In genomic region chr1:27883536-27884181, GRCh38 we compare ENCODE assay signal across 11 cellular contexts. TPM values are rescaled to one million over a fixed set of nuclear protein-coding genes. Genes with fewer than 3 reads are reported as not detected.
DNase-seq lines count a peak whose midpoint lies in the region; ATAC-seq, FAIRE-seq and TF ChIP-seq lines count a peak whose summit lies in the region.
"Had no signal": no experiment of that assay in that cellular context is flagged by ENCODE, and none has a peak within 500 bp of the region (broad histone marks: within the 10 kb centered on the region; RNA-seq: fewer than 3 reads in every experiment).

No MANE protein-coding gene starts in this region.

- TF ChIP-seq CTCF in liver (IDR thresholded peaks at IDR 0.05; ENCODE audit: low read depth, low read length, missing input control): no peak
- TF ChIP-seq CTCF in HepG2 (CRISPR knock-in tag; IDR thresholded peaks at IDR 0.05): no peak
- TF ChIP-seq CTCF in foreskin fibroblast (IDR thresholded peaks at IDR 0.05; ENCODE audit: low read depth, low read length): no peak
- TF ChIP-seq CTCF in BE2C (IDR thresholded peaks at IDR 0.05; ENCODE audit: low read depth, low read length): no peak

- no peak overlapping the region for H2BK15ac ChIP-seq in mesendoderm (replicated peaks; ENCODE audit: low read depth)

- intact Hi-C loops in HepG2 (cut with micrococcal nuclease; ENCODE audit: unreplicated experiment): no loop called here

- in situ Hi-C loops in HepG2 (cut with HindIII; ENCODE audit: extremely low pct_ligation_motif_present, low pct_unique_long_range_greater_than_20kb): no loop called here

- H3K36me3 ChIP-seq in liver (ENCODE audit: control insufficient read depth in 4 of 4, insufficient read depth in 3 of 4, low read depth in 1 of 4, low read length in 3 of 4): peaks cover 0 to 2% (median under 1%) of the 10 kb centered on the region in 4 donors
- H3K36me3 ChIP-seq in HepG2 (replicated peaks in 1 of 2; ENCODE audit: control insufficient read depth in 1 of 2, insufficient read depth in 2 of 2, low read length in 2 of 2): peaks cover 0 to 2% of the 10 kb centered on the region in 2 experiments; a peak in 1 of 5 replicates
- no peaks in the 10 kb centered on the region for H3K36me3 ChIP-seq in mesendoderm (ENCODE audit: control insufficient read depth, insufficient read depth, low read length)
- no peaks in the 10 kb centered on the region for H3K36me3 ChIP-seq in BE2C

- no peaks in the 10 kb centered on the region for H3K9me3 Mint-ChIP-seq in immature natural killer cell

- TF ChIP-seq RAD21 in liver (IDR thresholded peaks at IDR 0.05): no peak
- TF ChIP-seq RAD21 in HepG2 (CRISPR knock-in tag; IDR thresholded peaks at IDR 0.05): no peak

- H3K9ac ChIP-seq in liver (ENCODE audit: low read depth in 1 of 2, low read length in 2 of 2) (no peak overlapping the region), HepG2 (ENCODE audit: insufficient read depth, low read depth, low read length) (no peak overlapping the region), mesendoderm (ENCODE audit: low read length) (no peak overlapping the region)

- no peak for FAIRE-seq in HepG2 (lab: Jason Lieb, UNC)
- FAIRE-seq: urothelium cell line had no signal

- no peaks in the 10 kb centered on the region for H3K9me3 ChIP-seq in liver (ENCODE audit: control insufficient read depth in 4 of 4, low read length in 3 of 4)
- H3K9me3 ChIP-seq in HepG2 (ENCODE audit: low read length): no peaks in the 10 kb centered on the region
- no peaks in the 10 kb centered on the region for H3K9me3 ChIP-seq in BE2C

- H4K20me1 ChIP-seq in HepG2 (ENCODE audit: insufficient read depth, low read length): no peaks in the 10 kb centered on the region

- DNase-seq in HepG2 (ENCODE audit: low spot score) (no peak), immature natural killer cell (peak; percentile 65 to 77 (median 71)), mesendoderm (no peak), foreskin fibroblast (no peak), hippocampal formation (lab: John Stamatoyannopoulos, UW) (no peak), BE2C (no peak)
- DNase-seq: stimulated activated CD4-positive, alpha-beta T cell treated with anti-CD3 and anti-CD28 coated beads, Interleukin-15, amount 100 ng/mL, for 24 hours had no signal

- no peak overlapping the region for H3K23ac ChIP-seq in mesendoderm (ENCODE audit: low read length)

- H3K18ac ChIP-seq in mesendoderm (ENCODE audit: low read length): no peak overlapping the region

- H3K27ac ChIP-seq in liver (ENCODE audit: low read depth in 1 of 2, low read length in 2 of 2) (peak overlapping the region; percentile 70 to 89), HepG2 (ENCODE audit: extremely low read length, insufficient read depth, low read length) (no peak overlapping the region), mesendoderm (ENCODE audit: low read depth, low read length) (no peak overlapping the region)

- no peak overlapping the region for H2AK5ac ChIP-seq in mesendoderm (ENCODE audit: low read length)

- H3K27ac Mint-ChIP-seq in immature natural killer cell: peak overlapping the region; percentile 93 to 99 (median 98)

- no peak overlapping the region for H3K56ac ChIP-seq in mesendoderm (ENCODE audit: low read length)

- H3K4me3 ChIP-seq in liver (ENCODE audit: low read depth in 1 of 3, low read length in 3 of 3) (no peak overlapping the region), HepG2 (replicated peaks in 1 of 3; ENCODE audit: insufficient read depth in 1 of 3, low read depth in 2 of 3, low read length in 3 of 3) (no peak overlapping the region), mesendoderm (ENCODE audit: low read length) (no peak overlapping the region), foreskin fibroblast (ENCODE audit: low read depth in 1 of 2, low read length in 2 of 2) (no peak overlapping the region), BE2C (ENCODE audit: low read depth, low read length) (no peak overlapping the region)
- H3K4me3 ChIP-seq: lung had no signal

- no peaks in the 10 kb centered on the region for H3K27me3 ChIP-seq in liver (ENCODE audit: control insufficient read depth in 4 of 4, insufficient read depth in 4 of 4, low read length in 3 of 4)
- no peaks in the 10 kb centered on the region for H3K27me3 ChIP-seq in HepG2 (ENCODE audit: control insufficient read depth in 1 of 2, insufficient read depth in 2 of 2, low read length in 2 of 2)
- H3K27me3 ChIP-seq in mesendoderm (ENCODE audit: insufficient read depth, low read length, poor library complexity): no peaks in the 10 kb centered on the region
- no peaks in the 10 kb centered on the region for H3K27me3 ChIP-seq in BE2C

- TF ChIP-seq POLR2A in HepG2 (IDR thresholded peaks at IDR 0.05; ENCODE audit: insufficient read depth in 1 of 2, low read depth in 2 of 2, low read length in 2 of 2): no peak

- H3K4me1 Mint-ChIP-seq in immature natural killer cell: peaks cover 64 to 74% of the 10 kb centered on the region in 2 donors

- no TSS peak for BruUV-seq in HepG2 (replicated peaks; lab: Mats Ljungman, UMichigan)

- H3K4me2 ChIP-seq in HepG2 (ENCODE audit: low read depth, low read length) (no peak overlapping the region), mesendoderm (ENCODE audit: low read length) (no peak overlapping the region)

- no peak for ATAC-seq in HepG2
- ATAC-seq in HG03558 (IDR thresholded peaks at IDR 0.05; ENCODE audit: extremely low read depth, unreplicated experiment): peak; percentile 12

- H2BK120ac ChIP-seq in mesendoderm (ENCODE audit: low read depth, low read length): no peak overlapping the region

- no peak overlapping the region for H4K8ac ChIP-seq in mesendoderm (ENCODE audit: low read depth, low read length)

- H3K27me3 Mint-ChIP-seq in immature natural killer cell (ENCODE audit: low read depth in 3 of 3): peaks cover 5 to 40% (median 37%) of the 10 kb centered on the region in 3 donors

- peak overlapping the region; percentile 71 to 91 (median 87) for H3K4me3 Mint-ChIP-seq in immature natural killer cell

- WGBS in liver: 93% methylated on average over 19 of the region's 19 CpGs
- 91% methylated on average over 17 of the region's 19 CpGs for WGBS in HepG2 (ENCODE audit: low lambda C conversion rate)
- WGBS in mesendoderm (ENCODE audit: extremely low coverage, insufficient coverage, low lambda C conversion rate): no CpG with 5 or more reads among the region's 19 CpGs

- H3K36me3 Mint-ChIP-seq in immature natural killer cell: peaks cover 35 to 52% (median 43%) of the 10 kb centered on the region in 3 donors

- POLR2A ChIA-PET in HepG2 (lab: Yijun Ruan, JAX): no interaction called here

- no peak for TF ChIP-seq EP300 in HepG2 (IDR thresholded peaks at IDR 0.05; ENCODE audit: low read depth in 2 of 2, low read length in 2 of 2)
- no peak for TF ChIP-seq EP300 in HepG2 (CRISPR knock-in tag; IDR thresholded peaks at IDR 0.05; ENCODE audit: borderline replicate concordance)

- no peaks in the 10 kb centered on the region for H3K79me2 ChIP-seq in HepG2 (ENCODE audit: insufficient read depth, low read length)
- no peaks in the 10 kb centered on the region for H3K79me2 ChIP-seq in mesendoderm (ENCODE audit: control insufficient read depth, insufficient read depth, low read length)

- no peak overlapping the region for H4K5ac ChIP-seq in mesendoderm (ENCODE audit: low read length)

- no peak overlapping the region for H2BK5ac ChIP-seq in mesendoderm (ENCODE audit: low read length)

- H3K4me1 ChIP-seq in liver (ENCODE audit: control insufficient read depth in 4 of 4, insufficient read depth in 4 of 4, low read length in 3 of 4): peaks cover 0 to 4% (median 0%) of the 10 kb centered on the region in 4 donors
- H3K4me1 ChIP-seq in HepG2 (ENCODE audit: insufficient read depth, low read length): peaks cover 11% of the 10 kb centered on the region
- H3K4me1 ChIP-seq in mesendoderm (ENCODE audit: control insufficient read depth, low read depth, low read length): no peaks in the 10 kb centered on the region
- H3K4me1 ChIP-seq in BE2C: no peaks in the 10 kb centered on the region

- H3K79me1 ChIP-seq in mesendoderm (ENCODE audit: low read length): no peaks in the 10 kb centered on the region

- no peak overlapping the region for H3K4ac ChIP-seq in mesendoderm (ENCODE audit: low read depth, low read length)

- no peak overlapping the region for H2AFZ ChIP-seq in HepG2 (ENCODE audit: low read length)

- CTCF ChIA-PET in HepG2 (lab: Yijun Ruan, JAX; ENCODE audit: low intra/inter-chr PET ratio, low total read pairs): no interaction called here

RNA-seq across cellular contexts. Expression of gene THEMIS2, which starts 11.3 kb away (rescaled TPM):
- total RNA-seq in liver (10 to 100 TPM; 15.4 to 17.7 TPM), HepG2 (2016; rRNA removed; fragmentation: Illumina TruSeq; extraction: Trizol) (0.38 and 0.46 TPM in 2 replicates)
- polyA plus RNA-seq in liver (1 to 10 TPM; 4.9 to 6.1 TPM), HepG2 (2011; rRNA removed) (1.2 and 1.5 TPM in 2 replicates), immature natural killer cell (100 to 1,000 TPM in 2 of 3 donors, 10 to 100 TPM in 1; 93.2 to 146 (median 101) TPM)
- not detected in 2 replicates for total RNA-seq in HepG2 (2016; cell fraction: cytosol; rRNA removed; fragmentation: Illumina TruSeq; extraction: Trizol; ENCODE audit: low read depth)
- total RNA-seq in HepG2 (2016; cell fraction: insoluble cytoplasmic fraction; rRNA removed; fragmentation: Illumina TruSeq; extraction: Trizol): 0.52 and 0.74 TPM in 2 replicates
- total RNA-seq in HepG2 (2016; cell fraction: membrane; rRNA removed; fragmentation: Illumina TruSeq; extraction: Trizol): 0.28 and 0.31 TPM in 2 replicates
- total RNA-seq in HepG2 (2016; cell fraction: nucleus; rRNA removed; fragmentation: Illumina TruSeq; extraction: Trizol): 0.25 and 0.43 TPM in 2 replicates
- 0.77 and 0.78 TPM in 2 replicates for polyA plus RNA-seq in HepG2 (2011; cell fraction: cytosol; rRNA removed)
- 1.5 and 1.7 TPM in 2 replicates for polyA plus RNA-seq in HepG2 (2011; cell fraction: nucleus; rRNA removed)
- polyA plus RNA-seq in HepG2 (2012): 0.43 and 0.49 TPM in 2 replicates
- polyA plus RNA-seq in HepG2 (2016; cell fraction: cytosol; fragmentation: Illumina TruSeq; extraction: Trizol; ENCODE audit: low read depth): 0.17 and 0.21 TPM in 2 replicates
- 0.22 and 0.42 TPM in 2 replicates for polyA plus RNA-seq in HepG2 (2016; cell fraction: insoluble cytoplasmic fraction; fragmentation: Illumina TruSeq; extraction: Trizol; ENCODE audit: low read depth)
- polyA plus RNA-seq in HepG2 (2016; cell fraction: membrane; fragmentation: Illumina TruSeq; extraction: Trizol; ENCODE audit: low read depth): not detected in 2 replicates
- 0.95 and 2.0 TPM in 2 replicates for polyA plus RNA-seq in HepG2 (2016; cell fraction: nucleus; fragmentation: Illumina TruSeq; extraction: Trizol; ENCODE audit: insufficient read depth, low read depth)
- polyA minus RNA-seq in HepG2 (2011; rRNA and poly(A)+ RNA removed; ENCODE audit: low replicate concordance): 1.1 and 4.7 TPM in 2 replicates
- polyA minus RNA-seq in HepG2 (2011; cell fraction: cytosol; rRNA and poly(A)+ RNA removed): 0.89 and 1.1 TPM in 2 replicates
- polyA minus RNA-seq in HepG2 (2011; cell fraction: nucleus; rRNA and poly(A)+ RNA removed): 1.4 and 2.4 TPM in 2 replicates
- 3.9 TPM for polyA plus RNA-seq in mesendoderm (2013, experiment 1 of 2)
- polyA plus RNA-seq in mesendoderm (2013, experiment 2 of 2): 4.1 TPM
- 2.0 TPM for polyA plus RNA-seq in BE2C (2012; ENCODE audit: insufficient read depth, insufficient read length, low read depth)

RNA-seq across cellular contexts. Expression of gene RPA2, which starts 30.7 kb away (rescaled TPM):
- 10 to 100 TPM; 10.6 to 40.4 TPM for total RNA-seq in liver
- polyA plus RNA-seq in liver: 10 to 100 TPM in 1 of 2 donors, 1 to 10 TPM in 1; 8.7 to 13.9 TPM
- total RNA-seq in HepG2 (2016; rRNA removed; fragmentation: Illumina TruSeq; extraction: Trizol): 43.4 and 60.0 TPM in 2 replicates
- total RNA-seq in HepG2 (2016; cell fraction: cytosol; rRNA removed; fragmentation: Illumina TruSeq; extraction: Trizol; ENCODE audit: low read depth): 10.3 and 13.5 TPM in 2 replicates
- 41.1 and 61.2 TPM in 2 replicates for total RNA-seq in HepG2 (2016; cell fraction: insoluble cytoplasmic fraction; rRNA removed; fragmentation: Illumina TruSeq; extraction: Trizol)
- total RNA-seq in HepG2 (2016; cell fraction: membrane; rRNA removed; fragmentation: Illumina TruSeq; extraction: Trizol): 19.9 and 22.1 TPM in 2 replicates
- total RNA-seq in HepG2 (2016; cell fraction: nucleus; rRNA removed; fragmentation: Illumina TruSeq; extraction: Trizol): 14.7 and 16.3 TPM in 2 replicates
- 19.0 and 21.4 TPM in 2 replicates for polyA plus RNA-seq in HepG2 (2011; rRNA removed)
- 13.6 and 14.6 TPM in 2 replicates for polyA plus RNA-seq in HepG2 (2011; cell fraction: cytosol; rRNA removed)
- 5.7 and 8.3 TPM in 2 replicates for polyA plus RNA-seq in HepG2 (2011; cell fraction: nucleus; rRNA removed)
- polyA plus RNA-seq in HepG2 (2012): 13.4 and 17.0 TPM in 2 replicates
- 9.1 and 10.3 TPM in 2 replicates for polyA plus RNA-seq in HepG2 (2016; cell fraction: cytosol; fragmentation: Illumina TruSeq; extraction: Trizol; ENCODE audit: low read depth)
- 54.6 and 55.8 TPM in 2 replicates for polyA plus RNA-seq in HepG2 (2016; cell fraction: insoluble cytoplasmic fraction; fragmentation: Illumina TruSeq; extraction: Trizol; ENCODE audit: low read depth)
- polyA plus RNA-seq in HepG2 (2016; cell fraction: membrane; fragmentation: Illumina TruSeq; extraction: Trizol; ENCODE audit: low read depth): 13.0 and 14.5 TPM in 2 replicates
- polyA plus RNA-seq in HepG2 (2016; cell fraction: nucleus; fragmentation: Illumina TruSeq; extraction: Trizol; ENCODE audit: insufficient read depth, low read depth): 20.7 and 24.5 TPM in 2 replicates
- 10.2 and 36.1 TPM in 2 replicates for polyA minus RNA-seq in HepG2 (2011; rRNA and poly(A)+ RNA removed; ENCODE audit: low replicate concordance)
- polyA minus RNA-seq in HepG2 (2011; cell fraction: cytosol; rRNA and poly(A)+ RNA removed): 7.2 and 9.5 TPM in 2 replicates
- 2.7 and 4.2 TPM in 2 replicates for polyA minus RNA-seq in HepG2 (2011; cell fraction: nucleus; rRNA and poly(A)+ RNA removed)
- polyA plus RNA-seq in immature natural killer cell: 100 to 1,000 TPM; 258 to 407 (median 270) TPM
- 42.2 TPM for polyA plus RNA-seq in mesendoderm (2013, experiment 1 of 2)
- polyA plus RNA-seq in mesendoderm (2013, experiment 2 of 2): 43.2 TPM
- 56.4 TPM for polyA plus RNA-seq in BE2C (2012; ENCODE audit: insufficient read depth, insufficient read length, low read depth)

RNA-seq across cellular contexts. Expression of gene SMPDL3B, which starts 51.1 kb away (rescaled TPM):
- total RNA-seq in liver: under 1 TPM; 0.33 to 0.37 TPM
- polyA plus RNA-seq in liver: under 1 TPM; 0.24 to 0.31 TPM
- total RNA-seq in HepG2 (2016; rRNA removed; fragmentation: Illumina TruSeq; extraction: Trizol): 0.13 and 0.29 TPM in 2 replicates
- total RNA-seq in HepG2 (2016; cell fraction: cytosol; rRNA removed; fragmentation: Illumina TruSeq; extraction: Trizol; ENCODE audit: low read depth): 0.18 TPM in 1 of 2 replicates, not detected in the other
- total RNA-seq in HepG2 (2016; cell fraction: insoluble cytoplasmic fraction; rRNA removed; fragmentation: Illumina TruSeq; extraction: Trizol): 0.16 and 0.24 TPM in 2 replicates
- 0.10 and 0.19 TPM in 2 replicates for total RNA-seq in HepG2 (2016; cell fraction: membrane; rRNA removed; fragmentation: Illumina TruSeq; extraction: Trizol)
- 0.25 and 0.40 TPM in 2 replicates for total RNA-seq in HepG2 (2016; cell fraction: nucleus; rRNA removed; fragmentation: Illumina TruSeq; extraction: Trizol)
- polyA plus RNA-seq in HepG2 (2011; rRNA removed): 0.95 and 1.3 TPM in 2 replicates
- polyA plus RNA-seq in HepG2 (2011; cell fraction: cytosol; rRNA removed): 1.0 and 2.1 TPM in 2 replicates
- 0.39 and 0.57 TPM in 2 replicates for polyA plus RNA-seq in HepG2 (2011; cell fraction: nucleus; rRNA removed)
- 0.36 and 0.51 TPM in 2 replicates for polyA plus RNA-seq in HepG2 (2012)
- not detected in 2 replicates for polyA plus RNA-seq in HepG2 (2016; cell fraction: cytosol; fragmentation: Illumina TruSeq; extraction: Trizol; ENCODE audit: low read depth)
- polyA plus RNA-seq in HepG2 (2016; cell fraction: insoluble cytoplasmic fraction; fragmentation: Illumina TruSeq; extraction: Trizol; ENCODE audit: low read depth): 0.28 TPM in 1 of 2 replicates, not detected in the other
- not detected in 2 replicates for polyA plus RNA-seq in HepG2 (2016; cell fraction: membrane; fragmentation: Illumina TruSeq; extraction: Trizol; ENCODE audit: low read depth)
- 1.4 TPM in 1 of 2 replicates, not detected in the other for polyA plus RNA-seq in HepG2 (2016; cell fraction: nucleus; fragmentation: Illumina TruSeq; extraction: Trizol; ENCODE audit: insufficient read depth, low read depth)
- polyA minus RNA-seq in HepG2 (2011; rRNA and poly(A)+ RNA removed; ENCODE audit: low replicate concordance): 0.84 and 9.7 TPM in 2 replicates
- not detected in 2 replicates for polyA minus RNA-seq in HepG2 (2011; cell fraction: cytosol; rRNA and poly(A)+ RNA removed)
- not detected in 2 replicates for polyA minus RNA-seq in HepG2 (2011; cell fraction: nucleus; rRNA and poly(A)+ RNA removed)
- polyA plus RNA-seq in immature natural killer cell: 1 to 10 TPM in 1 of 3 donors, under 1 TPM in 1, not detected in 1; 0.71 to 2.3 TPM
- 29.1 TPM for polyA plus RNA-seq in mesendoderm (2013, experiment 1 of 2)
- 29.1 TPM for polyA plus RNA-seq in mesendoderm (2013, experiment 2 of 2)
- not detected for polyA plus RNA-seq in BE2C (2012; ENCODE audit: insufficient read depth, insufficient read length, low read depth)

RNA-seq across cellular contexts. Expression of gene PPP1R8, which starts 53.1 kb away (rescaled TPM):
- 10 to 100 TPM; 19.0 to 20.5 TPM for total RNA-seq in liver
- 10 to 100 TPM in 1 of 2 donors, 1 to 10 TPM in 1; 3.1 to 15.9 TPM for polyA plus RNA-seq in liver
- total RNA-seq in HepG2 (2016; rRNA removed; fragmentation: Illumina TruSeq; extraction: Trizol): 62.2 and 98.1 TPM in 2 replicates
- total RNA-seq in HepG2 (2016; cell fraction: cytosol; rRNA removed; fragmentation: Illumina TruSeq; extraction: Trizol; ENCODE audit: low read depth): 12.8 and 14.3 TPM in 2 replicates
- total RNA-seq in HepG2 (2016; cell fraction: insoluble cytoplasmic fraction; rRNA removed; fragmentation: Illumina TruSeq; extraction: Trizol): 62.7 and 98.4 TPM in 2 replicates
- 39.3 and 40.1 TPM in 2 replicates for total RNA-seq in HepG2 (2016; cell fraction: membrane; rRNA removed; fragmentation: Illumina TruSeq; extraction: Trizol)
- total RNA-seq in HepG2 (2016; cell fraction: nucleus; rRNA removed; fragmentation: Illumina TruSeq; extraction: Trizol): 25.9 and 28.7 TPM in 2 replicates
- polyA plus RNA-seq in HepG2 (2011; rRNA removed): 35.5 and 38.3 TPM in 2 replicates
- polyA plus RNA-seq in HepG2 (2011; cell fraction: cytosol; rRNA removed): 30.3 and 33.6 TPM in 2 replicates
- 15.4 and 17.5 TPM in 2 replicates for polyA plus RNA-seq in HepG2 (2011; cell fraction: nucleus; rRNA removed)
- polyA plus RNA-seq in HepG2 (2012): 26.0 and 27.6 TPM in 2 replicates
- polyA plus RNA-seq in HepG2 (2016; cell fraction: cytosol; fragmentation: Illumina TruSeq; extraction: Trizol; ENCODE audit: low read depth): 6.0 and 6.1 TPM in 2 replicates
- polyA plus RNA-seq in HepG2 (2016; cell fraction: insoluble cytoplasmic fraction; fragmentation: Illumina TruSeq; extraction: Trizol; ENCODE audit: low read depth): 85.3 and 95.4 TPM in 2 replicates
- polyA plus RNA-seq in HepG2 (2016; cell fraction: membrane; fragmentation: Illumina TruSeq; extraction: Trizol; ENCODE audit: low read depth): 21.0 and 21.2 TPM in 2 replicates
- 38.0 and 42.7 TPM in 2 replicates for polyA plus RNA-seq in HepG2 (2016; cell fraction: nucleus; fragmentation: Illumina TruSeq; extraction: Trizol; ENCODE audit: insufficient read depth, low read depth)
- 75.2 and 154 TPM in 2 replicates for polyA minus RNA-seq in HepG2 (2011; rRNA and poly(A)+ RNA removed; ENCODE audit: low replicate concordance)
- 25.6 and 26.0 TPM in 2 replicates for polyA minus RNA-seq in HepG2 (2011; cell fraction: cytosol; rRNA and poly(A)+ RNA removed)
- 15.5 and 16.3 TPM in 2 replicates for polyA minus RNA-seq in HepG2 (2011; cell fraction: nucleus; rRNA and poly(A)+ RNA removed)
- polyA plus RNA-seq in immature natural killer cell: 10 to 100 TPM; 37.7 to 51.1 (median 45.1) TPM
- 50.8 TPM for polyA plus RNA-seq in mesendoderm (2013, experiment 1 of 2)
- polyA plus RNA-seq in mesendoderm (2013, experiment 2 of 2): 49.6 TPM
- polyA plus RNA-seq in BE2C (2012; ENCODE audit: insufficient read depth, insufficient read length, low read depth): 55.5 TPM

Comparison
In these comparisons a context has a peak if more than half of its experiments do, and no peak if none do; other contexts are left out.
1. H3K27ac ChIP-seq: peak in liver (2 of 2); none in HepG2 (single experiment) and mesendoderm (single experiment).
2. DNase-seq: peak in immature natural killer cell (3 of 3); none in HepG2 (single experiment), mesendoderm (single experiment), foreskin fibroblast (0 of 2), hippocampal formation (0 of 2) and BE2C (single experiment).
3. RNA of gene THEMIS2, which starts 11.3 kb away (polyA plus RNA-seq): 93.2 to 146 TPM in immature natural killer cell; 4.9 to 6.1 TPM in liver and 0.17 to 2.0 TPM in HepG2; every median in the first group is over 10 times any median in the second.
4. RNA of gene RPA2, which starts 30.7 kb away (polyA plus RNA-seq): 258 to 407 TPM in immature natural killer cell; 5.7 to 55.8 TPM in HepG2 and 8.7 to 13.9 TPM in liver; every median in the first group is over 4 times any median in the second.